ENCODE assay signal across 19 cellular contexts in the genomic region with DNA sequence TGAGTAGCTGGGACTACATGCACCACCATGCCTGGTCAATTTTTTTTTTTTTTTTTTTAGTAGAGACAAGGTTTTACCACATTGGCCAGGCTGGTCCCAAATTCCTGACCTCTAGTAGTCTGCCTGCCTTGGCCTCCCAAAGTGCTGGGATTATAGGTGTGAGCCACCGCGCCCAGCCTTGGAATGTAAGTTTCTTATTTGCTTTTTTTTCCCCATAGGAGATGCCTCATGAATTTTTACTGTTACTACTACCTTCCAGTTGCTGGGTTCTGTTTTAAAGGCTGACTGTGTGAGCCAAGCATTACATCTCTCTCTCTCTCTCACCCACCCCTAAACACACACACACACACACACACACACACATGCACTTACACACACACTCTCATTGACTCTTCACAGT.
DNase-seq lines count a peak whose midpoint lies in the region; ATAC-seq, FAIRE-seq and TF ChIP-seq lines count a peak whose summit lies in the region.
"Had no signal": no experiment of that assay in that cellular context is flagged by ENCODE, and none has a peak within 500 bp of the region (broad histone marks: within the 10 kb centered on the region; RNA-seq: fewer than 3 reads in every experiment).

No MANE protein-coding gene starts in this region.

- no peak for TF ChIP-seq CTCF in A549 (IDR thresholded peaks at IDR 0.05)
- TF ChIP-seq CTCF in PC-3 (conservative IDR thresholded peaks at IDR 0.05; ENCODE audit: low read depth, low read length) = no peak

- H2AK5ac ChIP-seq in mesendoderm (ENCODE audit: low read length) = no peak overlapping the region

- H3K36me3 ChIP-seq in PC-3 (ENCODE audit: low read depth, low read length) = no peaks in the 10 kb centered on the region
- H3K36me3 ChIP-seq in mesendoderm (ENCODE audit: control insufficient read depth, insufficient read depth, low read length) = no peaks in the 10 kb centered on the region
- H3K36me3 ChIP-seq: BLaER1 treated with 17β-estradiol and CSF1 and Interleukin-3, amounts not matched to agents 10 nM and 100 nM had no signal

- no peak overlapping the region for H2BK15ac ChIP-seq in mesendoderm (replicated peaks; ENCODE audit: low read depth)

- H3K4ac ChIP-seq in mesendoderm (ENCODE audit: low read depth, low read length) = no peak overlapping the region

- intact Hi-C loops in PC-3 (cut with micrococcal nuclease) = no loop called here

- no peak overlapping the region for H2AFZ ChIP-seq in PC-3 (ENCODE audit: low read length)

- H3K4me1 ChIP-seq in A549 = 0 out of 3 replicates have a peak, but pooled peaks cover 5% of the 10 kb centered on the region
- H3K4me1 ChIP-seq in PC-3 (ENCODE audit: insufficient read depth, low read length) = no peaks in the 10 kb centered on the region; the same call in 1 of the 2 replicates
- no peaks in the 10 kb centered on the region for H3K4me1 ChIP-seq in mesendoderm (ENCODE audit: control insufficient read depth, low read depth, low read length)
- H3K4me1 ChIP-seq: BLaER1 treated with 17β-estradiol and CSF1 and Interleukin-3, amounts not matched to agents 10 nM and 100 nM had no signal

- no peak overlapping the region for H3K18ac ChIP-seq in mesendoderm (ENCODE audit: low read length)

- no peak overlapping the region for H3K23ac ChIP-seq in mesendoderm (ENCODE audit: low read length)

- TF ChIP-seq EP300 in A549 (IDR thresholded peaks at IDR 0.05) = no peak

- peaks cover 4% of the 10 kb centered on the region; the same call in 1 of the 2 replicates for H3K27me3 ChIP-seq in PC-3 (ENCODE audit: low read length)
- no peaks in the 10 kb centered on the region for H3K27me3 ChIP-seq in mesendoderm (ENCODE audit: insufficient read depth, low read length, poor library complexity)
- H3K27me3 ChIP-seq: BLaER1 treated with 17β-estradiol and CSF1 and Interleukin-3, amounts not matched to agents 10 nM and 100 nM had no signal

- no peaks in the 10 kb centered on the region for H4K20me1 ChIP-seq in PC-3 (ENCODE audit: low read length)
- H4K20me1 ChIP-seq: BLaER1 treated with 17β-estradiol and CSF1 and Interleukin-3, amounts not matched to agents 10 nM and 100 nM had no signal

- ATAC-seq in A549 (no peak; a peak in 1 of 6 replicates), PC-3 (peak; percentile 58)
- ATAC-seq: CD8-positive, alpha-beta T cell had no signal

- no peak overlapping the region for H3K9ac ChIP-seq in PC-3 (ENCODE audit: low read length)
- H3K9ac ChIP-seq in mesendoderm (ENCODE audit: low read length) = no peak overlapping the region
- H3K9ac ChIP-seq: BLaER1 treated with 17β-estradiol and CSF1 and Interleukin-3, amounts not matched to agents 10 nM and 100 nM had no signal

- no peak overlapping the region for H4K5ac ChIP-seq in mesendoderm (ENCODE audit: low read length)

- peak in 1 of 2 experiments; percentile 19 for DNase-seq in A549 (ENCODE audit: low read depth in 1 of 2, low spot score in 1 of 2)
- DNase-seq in PC-3 = peak; percentile 25
- peak; percentile 19 for DNase-seq in mesendoderm
- DNase-seq in activated CD4-positive, alpha-beta T cell treated with anti-CD3 and anti-CD28 coated beads for 1 hour = no peak
- DNase-seq in AML-193 (lab: John Stamatoyannopoulos, UW) = no peak
- DNase-seq: ACHN; Caco-2; Calu3; CD4-positive, alpha-beta T cell; CD8-positive, alpha-beta T cell; DMS79 treated with DMSO at 0.1 percent for 48 hours; GF-D8 had no signal

- FAIRE-seq in A549 (lab: Jason Lieb, UNC) = no peak
- FAIRE-seq: D721Med, G401.6, GM12891, GM19239 had no signal

- no peaks in the 10 kb centered on the region for H3K79me1 ChIP-seq in mesendoderm (ENCODE audit: low read length)

- H3K4me3 ChIP-seq in A549 (no peak overlapping the region), PC-3 (ENCODE audit: low read length) (no peak overlapping the region), mesendoderm (ENCODE audit: low read length) (no peak overlapping the region)
- H3K4me3 ChIP-seq: BLaER1 treated with 17β-estradiol and CSF1 and Interleukin-3, amounts not matched to agents 10 nM and 100 nM had no signal

- WGBS in A549 (ENCODE audit: missing lambda C conversion rate) = 90% methylated on average over 2 of the region's 2 CpGs
- WGBS in mesendoderm (ENCODE audit: extremely low coverage, insufficient coverage, low lambda C conversion rate) = no CpG with 5 or more reads among the region's 2 CpGs

- H3K9me3 ChIP-seq in A549 (0 out of 3 replicates have a peak, but pooled peaks cover 3% of the 10 kb centered on the region), PC-3 (ENCODE audit: low read length) (no peaks in the 10 kb centered on the region)
- H3K9me3 ChIP-seq: Caco-2 had no signal

- BruUV-seq in PC-3 (replicated peaks; lab: Mats Ljungman, UMichigan) = no TSS peak

- no peak for TF ChIP-seq RAD21 in A549 (conservative IDR thresholded peaks at IDR 0.05 in 1 of 2, IDR thresholded peaks at IDR 0.05 in 1 of 2)

- TF ChIP-seq POLR2A in A549 (IDR thresholded peaks at IDR 0.05; ENCODE audit: low read length) = no peak

- H3K4me2 ChIP-seq in A549 (peak overlapping the region; percentile 15; the same call in 1 of the 3 replicates), PC-3 (ENCODE audit: low read length) (no peak overlapping the region), mesendoderm (ENCODE audit: low read length) (no peak overlapping the region)
- H3K4me2 ChIP-seq: BLaER1 treated with 17β-estradiol and CSF1 and Interleukin-3, amounts not matched to agents 10 nM and 100 nM had no signal

- no peak overlapping the region for H2BK120ac ChIP-seq in mesendoderm (ENCODE audit: low read depth, low read length)

- H3K9me2 ChIP-seq in PC-3 (replicated peaks; ENCODE audit: low read length) = no peaks in the 10 kb centered on the region

- no peaks in the 10 kb centered on the region for H3K79me2 ChIP-seq in PC-3 (ENCODE audit: low read length)
- H3K79me2 ChIP-seq in mesendoderm (ENCODE audit: control insufficient read depth, insufficient read depth, low read length) = no peaks in the 10 kb centered on the region

- CTCF ChIA-PET in A549 (lab: Yijun Ruan, JAX) = interaction anchor here (0.6 to 2.6 kb wide), 3 partner anchors 18 to 32 kb away, joined by 3 to 10 read pairs (median 4); no protein-coding TSS in a partner anchor
- CTCF ChIA-PET in PC-3 (lab: Charles Lee) = no interaction called here

- H2BK5ac ChIP-seq in mesendoderm (ENCODE audit: low read length) = no peak overlapping the region

- H3K27ac ChIP-seq in A549 (no peak overlapping the region), PC-3 (ENCODE audit: low read length) (no peak overlapping the region), mesendoderm (ENCODE audit: low read depth, low read length) (no peak overlapping the region)
- H3K27ac ChIP-seq: 22Rv1; BLaER1 treated with 17β-estradiol and CSF1 and Interleukin-3, amounts not matched to agents 10 nM and 100 nM; C4-2B had no signal

- no peak overlapping the region for H3K56ac ChIP-seq in mesendoderm (ENCODE audit: low read length)

- POLR2A ChIA-PET in A549 (lab: Yijun Ruan, JAX) (no interaction called here), PC-3 (lab: Charles Lee; ENCODE audit: unreplicated experiment) (no interaction called here)

- no peak overlapping the region for H4K8ac ChIP-seq in mesendoderm (ENCODE audit: low read depth, low read length)

- H3F3A ChIP-seq in PC-3 (ENCODE audit: low read length, unreplicated experiment) = no peaks in the 10 kb centered on the region

TF ChIP-seq in A549, 52 proteins besides CTCF, POLR2A, EP300 and RAD21:
- TF ChIP-seq, protein P1, sequence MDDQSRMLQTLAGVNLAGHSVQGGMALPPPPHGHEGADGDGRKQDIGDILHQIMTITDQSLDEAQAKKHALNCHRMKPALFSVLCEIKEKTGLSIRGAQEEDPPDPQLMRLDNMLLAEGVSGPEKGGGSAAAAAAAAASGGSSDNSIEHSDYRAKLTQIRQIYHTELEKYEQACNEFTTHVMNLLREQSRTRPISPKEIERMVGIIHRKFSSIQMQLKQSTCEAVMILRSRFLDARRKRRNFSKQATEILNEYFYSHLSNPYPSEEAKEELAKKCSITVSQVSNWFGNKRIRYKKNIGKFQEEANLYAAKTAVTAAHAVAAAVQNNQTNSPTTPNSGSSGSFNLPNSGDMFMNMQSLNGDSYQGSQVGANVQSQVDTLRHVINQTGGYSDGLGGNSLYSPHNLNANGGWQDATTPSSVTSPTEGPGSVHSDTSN (IDR thresholded peaks at IDR 0.05) = no peak
TF ChIP-seq in A549: peak in this region for 0.

Comparison
In these comparisons a context has a peak if more than half of its experiments do, and no peak if none do; other contexts are left out.
1. DNase-seq: peak in PC-3 (single experiment) and mesendoderm (single experiment); none in activated CD4-positive, alpha-beta T cell treated with anti-CD3 and anti-CD28 coated beads for 1 hour (single experiment) and AML-193 (0 of 2).